10 cellular contexts compared by ENCODE assay signal in genomic region chr6:85458782-85459181, GRCh38. TPM values are rescaled to one million over a fixed set of nuclear protein-coding genes. Genes with fewer than 3 reads are reported as not detected.
DNase-seq lines count a peak whose midpoint lies in the region; ATAC-seq and TF ChIP-seq lines count a peak whose summit lies in the region.
"Had no signal": no experiment of that assay in that cellular context is flagged by ENCODE, and none has a peak within 500 bp of the region (broad histone marks: within the 10 kb centered on the region; RNA-seq: fewer than 3 reads in every experiment).

No MANE protein-coding gene starts in this region.

- H3K4me3 Mint-ChIP-seq in activated T-helper 17 cell treated with anti-CD3 and anti-CD28 coated beads, Interleukin-2, amount 50 U/mL, for 72 hours: peak overlapping the region; percentile 26
- H3K4me3 Mint-ChIP-seq in glutamatergic neuron (ENCODE audit: unreplicated experiment): no peak overlapping the region
- H3K4me3 Mint-ChIP-seq: dendritic cell treated with granulocyte-macrophage colony-stimulating factor and Interleukin-4, amounts not matched to agents 40 ng/mL and 50 ng/mL, for 4 days had no signal

- intact Hi-C loops in heart left ventricle (cut with DNase I): no loop called here
- intact Hi-C loops in cardiac septum (cut with DNase I): no loop called here
- intact Hi-C loops in tibial artery (cut with DNase I; ENCODE audit: low total_unique reads): no loop called here

- H3K9me3 Mint-ChIP-seq in activated T-helper 17 cell treated with anti-CD3 and anti-CD28 coated beads, Interleukin-2, amount 50 U/mL, for 72 hours: no peaks in the 10 kb centered on the region
- H3K9me3 Mint-ChIP-seq in glutamatergic neuron (ENCODE audit: unreplicated experiment): no peaks in the 10 kb centered on the region
- H3K9me3 Mint-ChIP-seq: dendritic cell treated with granulocyte-macrophage colony-stimulating factor and Interleukin-4, amounts not matched to agents 40 ng/mL and 50 ng/mL, for 4 days had no signal

- 69 to 80% (median 72%) methylated on average over 3 of the region's 3 CpGs for WGBS in heart left ventricle, 4 donors
- 60 to 63% methylated on average over 2 to 3 of the region's 3 CpGs for WGBS in gastroesophageal sphincter (ENCODE audit: low coverage in 1 of 2), 2 donors

- H3K4me1 ChIP-seq in heart left ventricle (peaks cover 0 to 44% (median 22%) of the 10 kb centered on the region in 12 donors), gastroesophageal sphincter (peaks cover 0 to 63% (median 20%) of the 10 kb centered on the region in 3 donors), tibial artery (peaks cover 0 to 90% (median 57%) of the 10 kb centered on the region in 4 donors)

- no peak for DNase-seq in heart left ventricle
- DNase-seq in cardiac septum (ENCODE audit: low spot score): no peak
- no peak for DNase-seq in tibial artery
- DNase-seq in germinal center (ENCODE audit: low spot score): no peak
- no peak for DNase-seq in T1000 (lab: John Stamatoyannopoulos, UW)
- no peak for DNase-seq in glutamatergic neuron

- peaks cover 4% of the 10 kb centered on the region for H3K36me3 Mint-ChIP-seq in activated T-helper 17 cell treated with anti-CD3 and anti-CD28 coated beads, Interleukin-2, amount 50 U/mL, for 72 hours (ENCODE audit: low read depth)
- no peaks in the 10 kb centered on the region for H3K36me3 Mint-ChIP-seq in glutamatergic neuron (ENCODE audit: unreplicated experiment)

- TF ChIP-seq POLR2A in heart left ventricle (IDR thresholded peaks at IDR 0.05) (no peak), gastroesophageal sphincter (IDR thresholded peaks at IDR 0.05) (no peak)

- ATAC-seq in heart left ventricle (no peak), gastroesophageal sphincter (no peak)
- ATAC-seq in activated T-helper 17 cell treated with anti-CD3 and anti-CD28 coated beads, Interleukin-2, amount 50 U/mL, for 72 hours (replicated peaks): no peak
- ATAC-seq: K562 had no signal

- H3K27me3 Mint-ChIP-seq in activated T-helper 17 cell treated with anti-CD3 and anti-CD28 coated beads, Interleukin-2, amount 50 U/mL, for 72 hours: peaks cover 25% of the 10 kb centered on the region
- no peaks in the 10 kb centered on the region for H3K27me3 Mint-ChIP-seq in glutamatergic neuron (ENCODE audit: unreplicated experiment)

- H3K27ac Mint-ChIP-seq in activated T-helper 17 cell treated with anti-CD3 and anti-CD28 coated beads, Interleukin-2, amount 50 U/mL, for 72 hours: no peak overlapping the region
- no peak overlapping the region for H3K27ac Mint-ChIP-seq in glutamatergic neuron (ENCODE audit: unreplicated experiment)
- H3K27ac Mint-ChIP-seq: dendritic cell treated with granulocyte-macrophage colony-stimulating factor and Interleukin-4, amounts not matched to agents 40 ng/mL and 50 ng/mL, for 4 days had no signal

- no peak for TF ChIP-seq EP300 in gastroesophageal sphincter (IDR thresholded peaks at IDR 0.05)

- H3K9me3 ChIP-seq in heart left ventricle (no peaks in the 10 kb centered on the region), gastroesophageal sphincter (no peaks in the 10 kb centered on the region), tibial artery (no peaks in the 10 kb centered on the region)

- TF ChIP-seq CTCF in heart left ventricle (IDR thresholded peaks at IDR 0.05) (no peak), gastroesophageal sphincter (IDR thresholded peaks at IDR 0.05) (no peak), tibial artery (IDR thresholded peaks at IDR 0.05) (no peak), glutamatergic neuron (IDR thresholded peaks at IDR 0.05; ENCODE audit: partially characterized antibody, unreplicated experiment) (no peak)

- H3K36me3 ChIP-seq in heart left ventricle (no peaks in the 10 kb centered on the region), gastroesophageal sphincter (no peaks in the 10 kb centered on the region), tibial artery (no peaks in the 10 kb centered on the region)

- H3K4me1 Mint-ChIP-seq in activated T-helper 17 cell treated with anti-CD3 and anti-CD28 coated beads, Interleukin-2, amount 50 U/mL, for 72 hours: peaks cover 20% of the 10 kb centered on the region
- H3K4me1 Mint-ChIP-seq in glutamatergic neuron (ENCODE audit: low read depth, unreplicated experiment): no peaks in the 10 kb centered on the region

- H3K4me3 ChIP-seq in heart left ventricle (no peak overlapping the region), gastroesophageal sphincter (no peak overlapping the region), tibial artery (no peak overlapping the region)
- H3K4me3 ChIP-seq: K562 had no signal

- H3K27ac ChIP-seq in heart left ventricle (peak overlapping the region in 8 of 12 donors; percentile 1 to 65 (median 45)), gastroesophageal sphincter (peak overlapping the region in 3 of 4 donors; percentile 64 to 75 (median 70)), tibial artery (peak overlapping the region; percentile 58 to 66)

- H3K27me3 ChIP-seq in heart left ventricle (peaks cover 0 to 10% (median 0%) of the 10 kb centered on the region in 9 donors), gastroesophageal sphincter (no peaks in the 10 kb centered on the region), tibial artery (no peaks in the 10 kb centered on the region)

RNA-seq across cellular contexts. Expression of gene NT5E, which starts 8.9 kb away (rescaled TPM):
- 10 to 100 TPM in 1 of 9 donors, 1 to 10 TPM in 8; 1.8 to 11.0 (median 4.8) TPM for total RNA-seq in heart left ventricle
- polyA plus RNA-seq in heart left ventricle: 1 to 10 TPM in 1 of 2 donors, under 1 TPM in 1; 0.88 to 1.5 TPM
- total RNA-seq in cardiac septum: 5.9 TPM
- total RNA-seq in activated T-helper 17 cell treated with anti-CD3 and anti-CD28 coated beads, Interleukin-2, amount 50 U/mL, for 72 hours: 10 to 100 TPM in 1 of 2 donors, 1 to 10 TPM in 1; 1.2 to 10.5 TPM
- 10 to 100 TPM; 18.7 to 26.1 (median 23.2) TPM for total RNA-seq in gastroesophageal sphincter
- total RNA-seq in glutamatergic neuron (ENCODE audit: unreplicated experiment): 0.29 TPM
